In genomic region chr3:44339181-44339741, GRCh38 we compare ENCODE assay signal across 8 cellular contexts. TPM values are rescaled to one million over a fixed set of nuclear protein-coding genes. Genes with fewer than 3 reads are reported as not detected.
A peak's percentile ranks its signal among the peaks of the same experiment; 100 is the strongest.
DNase-seq lines count a peak whose midpoint lies in the region; ATAC-seq, FAIRE-seq and TF ChIP-seq lines count a peak whose summit lies in the region.

No MANE protein-coding gene starts in this region.

- DNase-seq in activated CD4-positive, alpha-beta T cell treated with anti-CD3 and anti-CD28 coated beads for 36 hours = no peak
- DNase-seq in activated CD4-positive, alpha-beta T cell treated with anti-CD3 and anti-CD28 coated beads, Interleukin-2, amount 50 U/mL, for 4 hours = no peak
- DNase-seq in activated naive CD8-positive, alpha-beta T cell treated with anti-CD3 and anti-CD28 coated beads, Interleukin-2, amount 50 U/mL, for 24 hours = no peak
- DNase-seq in testis (peak; percentile 19), frontal cortex (ENCODE audit: low spot score in 2 of 2) (no peak)

- no peak for ATAC-seq in activated CD4-positive, alpha-beta T cell treated with anti-CD3 and anti-CD28 coated beads for 36 hours
- no peak for ATAC-seq in activated naive CD8-positive, alpha-beta T cell treated with anti-CD3 and anti-CD28 coated beads, Interleukin-2, amount 50 U/mL, for 24 hours
- ATAC-seq in HG03460 (IDR thresholded peaks at IDR 0.05; ENCODE audit: unreplicated experiment) (no peak), GM18861 (IDR thresholded peaks at IDR 0.05; ENCODE audit: unreplicated experiment) (no peak)

- peaks cover 9% of the 10 kb centered on the region for H3K4me1 ChIP-seq in testis

- CTCF ChIA-PET in activated CD4-positive, alpha-beta T cell treated with anti-CD3 and anti-CD28 coated beads for 36 hours (lab: Charles Lee) = interaction anchor here (0.6 to 3.6 kb wide), 3 partner anchors 16 to 732 kb away, joined by 3 to 16 read pairs (median 3); no protein-coding TSS in a partner anchor

- H3K27ac ChIP-seq in layer of hippocampus (ENCODE audit: low read depth, low read length) = peak overlapping the region; percentile 97
- H3K27ac ChIP-seq in testis = peak overlapping the region; percentile 94 to 96

- H3K27me3 Mint-ChIP-seq in activated CD4-positive, alpha-beta T cell treated with anti-CD3 and anti-CD28 coated beads for 36 hours = no peaks in the 10 kb centered on the region
- H3K27me3 Mint-ChIP-seq in activated naive CD8-positive, alpha-beta T cell treated with anti-CD3 and anti-CD28 coated beads, Interleukin-2, amount 50 U/mL, for 24 hours = no peaks in the 10 kb centered on the region

- no peak for TF ChIP-seq CTCF in testis (IDR thresholded peaks at IDR 0.05)

- H3K4me3 ChIP-seq in testis = peak overlapping the region; percentile 76

- FAIRE-seq in frontal cortex (lab: Jason Lieb, UNC) = no peak

- no peaks in the 10 kb centered on the region for H3K36me3 ChIP-seq in testis (ENCODE audit: low read depth, missing control alignments)

- POLR2A ChIA-PET in activated CD4-positive, alpha-beta T cell treated with anti-CD3 and anti-CD28 coated beads for 36 hours (lab: Charles Lee) = interaction anchor here (1.0 to 2.1 kb wide), 2 partner anchors 10 to 100 kb away, joined by 3 to 6 read pairs; no protein-coding TSS in a partner anchor

- peak overlapping the region; percentile 90 for H3K4me3 Mint-ChIP-seq in activated CD4-positive, alpha-beta T cell treated with anti-CD3 and anti-CD28 coated beads for 36 hours
- peak overlapping the region; percentile 99 for H3K4me3 Mint-ChIP-seq in activated naive CD8-positive, alpha-beta T cell treated with anti-CD3 and anti-CD28 coated beads, Interleukin-2, amount 50 U/mL, for 24 hours

- no peaks in the 10 kb centered on the region for H3K9me3 ChIP-seq in testis

- H3K36me3 Mint-ChIP-seq in activated CD4-positive, alpha-beta T cell treated with anti-CD3 and anti-CD28 coated beads for 36 hours (ENCODE audit: low read depth) = peaks cover 3% of the 10 kb centered on the region
- peaks cover 3% of the 10 kb centered on the region for H3K36me3 Mint-ChIP-seq in activated naive CD8-positive, alpha-beta T cell treated with anti-CD3 and anti-CD28 coated beads, Interleukin-2, amount 50 U/mL, for 24 hours (ENCODE audit: low read depth)

- 6% methylated on average over 7 of the region's 7 CpGs for WGBS in testis, 2 donors

- H3K4me1 Mint-ChIP-seq in activated CD4-positive, alpha-beta T cell treated with anti-CD3 and anti-CD28 coated beads for 36 hours = peaks cover 18% of the 10 kb centered on the region
- peaks cover 24% of the 10 kb centered on the region for H3K4me1 Mint-ChIP-seq in activated naive CD8-positive, alpha-beta T cell treated with anti-CD3 and anti-CD28 coated beads, Interleukin-2, amount 50 U/mL, for 24 hours

- H3K9me3 Mint-ChIP-seq in activated CD4-positive, alpha-beta T cell treated with anti-CD3 and anti-CD28 coated beads for 36 hours (ENCODE audit: low read depth) = no peaks in the 10 kb centered on the region
- H3K9me3 Mint-ChIP-seq in activated naive CD8-positive, alpha-beta T cell treated with anti-CD3 and anti-CD28 coated beads, Interleukin-2, amount 50 U/mL, for 24 hours = no peaks in the 10 kb centered on the region

- intact Hi-C loops in activated CD4-positive, alpha-beta T cell treated with anti-CD3 and anti-CD28 coated beads for 36 hours (cut with DNase I, micrococcal nuclease) = loop anchor here (2.0 to 5.0 kb wide), 3 partner anchors 173 to 648 kb away; partner anchors contain the start of gene ABHD5 (in 1 of the 2)
- intact Hi-C loops in testis (cut with DNase I; ENCODE audit: low total_unique reads) = no loop called here

- TF ChIP-seq POLR2A in testis (IDR thresholded peaks at IDR 0.05) = no peak

- no peaks in the 10 kb centered on the region for H3K27me3 ChIP-seq in layer of hippocampus (ENCODE audit: control insufficient read depth, insufficient read depth, low read length)
- no peaks in the 10 kb centered on the region for H3K27me3 ChIP-seq in testis

- peak overlapping the region; percentile 98 for H3K27ac Mint-ChIP-seq in activated CD4-positive, alpha-beta T cell treated with anti-CD3 and anti-CD28 coated beads for 36 hours
- H3K27ac Mint-ChIP-seq in activated naive CD8-positive, alpha-beta T cell treated with anti-CD3 and anti-CD28 coated beads, Interleukin-2, amount 50 U/mL, for 24 hours = peak overlapping the region; percentile 96

RNA-seq across cellular contexts. Expression of gene TCAIM, which starts 0.7 kb away (rescaled TPM):
- 10 to 100 TPM; 14.8 to 17.0 TPM for total RNA-seq in activated CD4-positive, alpha-beta T cell treated with anti-CD3 and anti-CD28 coated beads for 36 hours
- total RNA-seq in testis = 10 to 100 TPM; 28.3 to 33.5 TPM
- polyA plus RNA-seq in testis (ENCODE audit: insufficient read depth, low read depth, low replicate concordance) = 12.3 TPM
- 52.2 TPM for total RNA-seq in frontal cortex
